Comparison of ENCODE assay signal across 8 cellular contexts in the genomic region with DNA sequence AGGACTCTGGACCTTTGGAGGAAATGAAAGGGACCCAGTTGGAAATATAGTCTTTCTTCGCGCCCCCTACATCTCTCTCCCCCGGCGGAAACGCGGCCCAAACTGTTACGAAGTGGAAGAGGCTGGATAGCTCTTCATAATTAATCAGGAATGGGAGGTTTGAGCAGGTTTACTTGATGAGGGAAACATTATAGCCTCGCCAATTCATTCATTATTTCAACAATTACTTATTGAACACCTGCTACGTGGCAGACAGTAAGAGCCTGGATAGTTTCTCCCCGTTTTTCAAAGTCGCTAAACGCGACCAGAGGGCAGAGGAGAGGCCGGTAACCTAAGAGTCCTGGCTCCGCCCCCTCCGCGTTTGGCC. TPM values are rescaled to one million over a fixed set of nuclear protein-coding genes. Genes with fewer than 3 reads are reported as not detected.
DNase-seq lines count a peak whose midpoint lies in the region; ATAC-seq and TF ChIP-seq lines count a peak whose summit lies in the region.

No MANE protein-coding gene starts in this region.

- H3K4me1 ChIP-seq in adrenal gland (replicated peaks in 1 of 2) (peaks cover 28 to 32% of the 10 kb centered on the region in 2 donors), suprapubic skin (peaks cover 39% of the 10 kb centered on the region)

- 0 to 2% (median 1%) methylated on average over 16 to 17 of the region's 17 CpGs for WGBS in adrenal gland, 4 donors
- 1% methylated on average over 17 of the region's 17 CpGs for WGBS in suprapubic skin

- H3K36me3 ChIP-seq in adrenal gland (replicated peaks in 1 of 2) (peaks cover 0 to 20% of the 10 kb centered on the region in 2 donors), suprapubic skin (peaks cover 12% of the 10 kb centered on the region)

- H3K27ac ChIP-seq in adrenal gland = peak overlapping the region; percentile 72 to 96 (median 86)
- H3K27ac ChIP-seq in suprapubic skin = peak overlapping the region; percentile 88

- no peak for TF ChIP-seq EP300 in suprapubic skin (IDR thresholded peaks at IDR 0.05)

- TF ChIP-seq POLR2A in adrenal gland (IDR thresholded peaks at IDR 0.05) = peak in 1 of 2 donors; percentile 40
- peak in 1 of 2 donors; percentile 12 for TF ChIP-seq POLR2A in suprapubic skin (IDR thresholded peaks at IDR 0.05)

- intact Hi-C loops in adrenal gland (cut with DNase I) = no loop called here

- H3K9me3 ChIP-seq in adrenal gland (replicated peaks in 1 of 3) (no peaks in the 10 kb centered on the region), suprapubic skin (no peaks in the 10 kb centered on the region)

- ATAC-seq in HG03139 (IDR thresholded peaks at IDR 0.05; ENCODE audit: unreplicated experiment) = peak; percentile 38

- H3K4me3 ChIP-seq in adrenal gland (peak overlapping the region in 2 of 4 donors; percentile 96), suprapubic skin (peak overlapping the region; percentile 69)

- TF ChIP-seq CTCF in adrenal gland (IDR thresholded peaks at IDR 0.05) (no peak), suprapubic skin (IDR thresholded peaks at IDR 0.05) (no peak)

- H3K27me3 ChIP-seq in adrenal gland (peaks cover 4% of the 10 kb centered on the region), suprapubic skin (peaks cover 38% of the 10 kb centered on the region)

- DNase-seq in NCI-H2196 treated with DMSO at 0.1 percent for 48 hours (lab: John Stamatoyannopoulos, UW; ENCODE audit: unreplicated experiment) (peak; percentile 77), NCI-H2196 (lab: John Stamatoyannopoulos, UW; ENCODE audit: unreplicated experiment) (no peak), adrenal gland (peak in 2 of 7 donors; percentile 90 to 95), kidney glomerular epithelial cell (lab: John Stamatoyannopoulos, UW) (peak; percentile 88), suprapubic skin (ENCODE audit: low spot score in 2 of 2) (no peak), NCI-H2081 treated with DMSO at 0.1 percent for 48 hours (lab: John Stamatoyannopoulos, UW) (no peak)
- no peak for DNase-seq in activated CD4-positive, CD25-positive, alpha-beta regulatory T cell (lab: John Stamatoyannopoulos, UW)

RNA-seq across cellular contexts. Expression of a gene that starts 0.2 kb away (rescaled TPM):
- total RNA-seq in adrenal gland (10 to 100 TPM; 21.6 to 61.9 (median 33.9) TPM), suprapubic skin (10 to 100 TPM; 12.5 to 17.9 (median 13.8) TPM)
- polyA plus RNA-seq in adrenal gland = 10 to 100 TPM in 2 of 3 donors, 1 to 10 TPM in 1; 2.1 to 26.1 (median 25.5) TPM

RNA-seq across cellular contexts. Expression of a gene that starts 1.8 kb away (rescaled TPM):
- total RNA-seq in adrenal gland (10 to 100 TPM in 1 of 8 donors, 1 to 10 TPM in 5, under 1 TPM in 1, not detected in 1; 0.54 to 10.6 (median 6.0) TPM), suprapubic skin (1 to 10 TPM; 1.7 to 4.8 (median 2.1) TPM)
- polyA plus RNA-seq in adrenal gland = 10 to 100 TPM in 2 of 3 donors, 1 to 10 TPM in 1; 3.4 to 43.7 (median 10.4) TPM

RNA-seq across cellular contexts. Expression of a gene that starts 11.9 kb away (rescaled TPM):
- total RNA-seq in adrenal gland = 100 to 1,000 TPM in 1 of 8 donors, 10 to 100 TPM in 7; 76.9 to 115 (median 87.0) TPM
- polyA plus RNA-seq in adrenal gland = 10 to 100 TPM; 71.4 to 75.3 (median 73.1) TPM
- 10 to 100 TPM; 25.0 to 61.2 (median 40.2) TPM for total RNA-seq in suprapubic skin

RNA-seq across cellular contexts. Expression of a gene that starts 24.9 kb away (rescaled TPM):
- 10 to 100 TPM; 14.3 to 73.2 (median 29.6) TPM for total RNA-seq in adrenal gland
- 10 to 100 TPM; 17.3 to 92.6 (median 85.8) TPM for polyA plus RNA-seq in adrenal gland
- total RNA-seq in suprapubic skin = 10 to 100 TPM; 14.4 to 18.5 (median 16.0) TPM

RNA-seq across cellular contexts. Expression of a gene that starts 30.9 kb away (rescaled TPM):
- total RNA-seq in adrenal gland = under 1 TPM in 3 of 8 donors, not detected in 5; 0.14 to 0.28 (median 0.18) TPM
- polyA plus RNA-seq in adrenal gland = under 1 TPM in 2 of 3 donors, not detected in 1; 0.24 TPM
- 1 to 10 TPM; 1.4 to 7.1 (median 5.4) TPM for total RNA-seq in suprapubic skin

Comparison
In these comparisons a context has a peak if more than half of its experiments do, and no peak if none do; other contexts are left out.
1. DNase-seq: peak in NCI-H2196 treated with DMSO at 0.1 percent for 48 hours (single experiment) and kidney glomerular epithelial cell (single experiment); none in NCI-H2196 (single experiment), suprapubic skin (0 of 2), activated CD4-positive, CD25-positive, alpha-beta regulatory T cell (0 of 4) and NCI-H2081 treated with DMSO at 0.1 percent for 48 hours (single experiment).